In the genomic region with DNA sequence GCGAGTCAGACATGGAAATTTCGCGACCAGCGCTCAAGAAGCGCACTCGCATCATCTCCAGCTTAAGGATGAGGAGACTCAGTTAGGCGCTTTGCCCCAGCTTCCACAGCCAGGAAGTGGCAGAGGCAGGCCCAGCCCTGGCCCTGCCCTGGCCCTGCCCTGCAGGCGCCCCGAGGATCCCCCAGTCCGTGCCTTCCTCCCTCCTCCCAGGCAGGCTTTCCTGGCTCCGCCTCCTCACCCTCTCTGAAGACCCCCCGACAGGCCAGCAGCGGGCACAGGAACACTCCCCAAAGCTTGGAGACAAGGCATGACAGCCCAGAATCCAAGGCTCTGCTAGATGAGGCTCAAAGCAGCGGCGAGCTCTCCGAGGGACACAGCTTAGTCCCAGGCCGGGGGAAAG, we compare ENCODE assay signal across 1 cellular context.
TF ChIP-seq lines count a peak whose summit lies in the region.

No MANE protein-coding gene starts in this region.

TF ChIP-seq in IMR-90, 13 proteins besides CTCF, POLR2A, EP300 and RAD21:
- TF ChIP-seq SMC3 (IDR thresholded peaks at IDR 0.05; ENCODE audit: low read depth, low read length) (no peak), CHD1 (IDR thresholded peaks at IDR 0.05; ENCODE audit: low read depth, low read length) (no peak), RCOR1 (IDR thresholded peaks at IDR 0.05; ENCODE audit: insufficient replicate concordance, low read length) (no peak), MAFK (IDR thresholded peaks at IDR 0.05; ENCODE audit: low read depth, low read length) (no peak), FOS (IDR thresholded peaks at IDR 0.05; ENCODE audit: low read depth, low read length) (no peak), CEBPB (IDR thresholded peaks at IDR 0.05; ENCODE audit: low read depth, low read length) (no peak), BHLHE40 (IDR thresholded peaks at IDR 0.05; ENCODE audit: low read depth, low read length) (no peak), RFX5 (IDR thresholded peaks at IDR 0.05; ENCODE audit: low read depth, low read length) (no peak), MXI1 (IDR thresholded peaks at IDR 0.05; ENCODE audit: borderline replicate concordance, low read depth, low read length) (no peak), NFE2L2 (IDR thresholded peaks at IDR 0.05; ENCODE audit: low read depth, low read length) (no peak), MAZ (IDR thresholded peaks at IDR 0.05; ENCODE audit: borderline replicate concordance, low read depth, low read length) (no peak)
- TF ChIP-seq, protein P1, sequence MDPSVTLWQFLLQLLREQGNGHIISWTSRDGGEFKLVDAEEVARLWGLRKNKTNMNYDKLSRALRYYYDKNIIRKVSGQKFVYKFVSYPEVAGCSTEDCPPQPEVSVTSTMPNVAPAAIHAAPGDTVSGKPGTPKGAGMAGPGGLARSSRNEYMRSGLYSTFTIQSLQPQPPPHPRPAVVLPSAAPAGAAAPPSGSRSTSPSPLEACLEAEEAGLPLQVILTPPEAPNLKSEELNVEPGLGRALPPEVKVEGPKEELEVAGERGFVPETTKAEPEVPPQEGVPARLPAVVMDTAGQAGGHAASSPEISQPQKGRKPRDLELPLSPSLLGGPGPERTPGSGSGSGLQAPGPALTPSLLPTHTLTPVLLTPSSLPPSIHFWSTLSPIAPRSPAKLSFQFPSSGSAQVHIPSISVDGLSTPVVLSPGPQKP (IDR thresholded peaks at IDR 0.05; ENCODE audit: borderline replicate concordance, low read depth, low read length), result no peak
- TF ChIP-seq, protein P2, sequence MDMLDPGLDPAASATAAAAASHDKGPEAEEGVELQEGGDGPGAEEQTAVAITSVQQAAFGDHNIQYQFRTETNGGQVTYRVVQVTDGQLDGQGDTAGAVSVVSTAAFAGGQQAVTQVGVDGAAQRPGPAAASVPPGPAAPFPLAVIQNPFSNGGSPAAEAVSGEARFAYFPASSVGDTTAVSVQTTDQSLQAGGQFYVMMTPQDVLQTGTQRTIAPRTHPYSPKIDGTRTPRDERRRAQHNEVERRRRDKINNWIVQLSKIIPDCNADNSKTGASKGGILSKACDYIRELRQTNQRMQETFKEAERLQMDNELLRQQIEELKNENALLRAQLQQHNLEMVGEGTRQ (IDR thresholded peaks at IDR 0.05; ENCODE audit: low read depth, low read length), result no peak
